ENCODE assay signal across 8 cellular contexts in genomic region chr6:60477747-60478146, GRCh38.
DNase-seq lines count a peak whose midpoint lies in the region; ATAC-seq and TF ChIP-seq lines count a peak whose summit lies in the region.
"Not testable (repeated sequence)": the region's sequence is repeated elsewhere in the genome, so short reads cannot be mapped to it uniquely, and the experiment has no call there.

No MANE protein-coding gene starts in this region.

- H3K27me3 Mint-ChIP-seq in WTC11 (ENCODE audit: low read depth); neural crest cell (ENCODE audit: low read depth): not testable (repeated sequence)

- H3K36me3 ChIP-seq in GM23248 (ENCODE audit: low read depth); OCI-LY1 (ENCODE audit: insufficient read depth, low read length); RWPE2 (ENCODE audit: low read depth): not testable (repeated sequence)

- H3K9me3 Mint-ChIP-seq in WTC11, neural crest cell: not testable (repeated sequence)

- not testable (repeated sequence) for H3K4me3 Mint-ChIP-seq in WTC11, neural crest cell

- not testable (repeated sequence) for H3K4me1 Mint-ChIP-seq in WTC11, neural crest cell

- not testable (repeated sequence) for H3K9me3 ChIP-seq in GM23248 (ENCODE audit: low read depth); OCI-LY1 (ENCODE audit: low read length); RWPE2 (ENCODE audit: severe bottlenecking)

- H3K9ac ChIP-seq in GM23248; OCI-LY1 (ENCODE audit: low read length): not testable (repeated sequence)

- H3K9me2 ChIP-seq in GM23248 (ENCODE audit: insufficient read depth); OCI-LY1 (ENCODE audit: low read depth, low read length): not testable (repeated sequence)

- H3K27me3 ChIP-seq in GM23248 (replicated peaks; ENCODE audit: insufficient read depth); OCI-LY1 (ENCODE audit: insufficient read depth, low read length); RWPE2 (ENCODE audit: insufficient read depth, poor library complexity, severe bottlenecking): not testable (repeated sequence)

- not testable (repeated sequence) for H3K4me1 ChIP-seq in GM23248 (ENCODE audit: insufficient read depth); OCI-LY1 (ENCODE audit: insufficient read depth, low read length, severe bottlenecking); RWPE2 (ENCODE audit: insufficient read depth, poor library complexity, severe bottlenecking)

- H3F3A ChIP-seq in GM23248 (ENCODE audit: insufficient read depth); OCI-LY1 (ENCODE audit: insufficient read depth, low read length): not testable (repeated sequence)

- ATAC-seq in RWPE2 (ENCODE audit: low read depth) = not testable (repeated sequence)
- ATAC-seq in WTC11 = peak; percentile 44; the same call in 1 of the 2 replicates

- POLR2A ChIA-PET in WTC11 (lab: Charles Lee) = not testable (repeated sequence)

- H3K4me3 ChIP-seq in GM23248; LNCaP clone FGC (ENCODE audit: low read depth, low read length); OCI-LY1 (ENCODE audit: low read depth, low read length, poor library complexity, severe bottlenecking); RWPE2 (ENCODE audit: severe bottlenecking); fibroblast of mammary gland (ENCODE audit: control insufficient read depth, low read depth, low read length): not testable (repeated sequence)

- H3K27ac ChIP-seq in 22Rv1; GM23248; OCI-LY1 (ENCODE audit: low read depth, low read length, poor library complexity, severe bottlenecking); RWPE2 (ENCODE audit: poor library complexity, severe bottlenecking): not testable (repeated sequence)

- not testable (repeated sequence) for H3K79me2 ChIP-seq in GM23248 (ENCODE audit: insufficient read depth); OCI-LY1 (ENCODE audit: insufficient read depth, low read length)

- CTCF ChIA-PET in WTC11 (lab: Charles Lee) = not testable (repeated sequence)

- in situ Hi-C loops in GM23248 (cut with MboI) = not testable (repeated sequence)

- DNase-seq in GM23248 (peak; percentile 0), fibroblast of mammary gland (ENCODE audit: low read depth) (peak; percentile 3)
- DNase-seq in LNCaP clone FGC (ENCODE audit: low read depth); RWPE2 (ENCODE audit: low spot score); WTC11 (ENCODE audit: low spot score); neural crest cell (ENCODE audit: low read depth, low spot score): not testable (repeated sequence)

- H3K4me2 ChIP-seq in GM23248 (ENCODE audit: unreplicated experiment); OCI-LY1 (ENCODE audit: low read length): not testable (repeated sequence)

- not testable (repeated sequence) for H4K20me1 ChIP-seq in GM23248 (ENCODE audit: insufficient read depth); OCI-LY1 (ENCODE audit: insufficient read depth, low read length)

- TF ChIP-seq CTCF in 22Rv1 (IDR thresholded peaks at IDR 0.05) (peak; percentile 27; the same call in 1 of the 2 replicates), LNCaP clone FGC (IDR thresholded peaks at IDR 0.05; ENCODE audit: control insufficient read depth, extremely low read depth, insufficient read depth) (0 out of 2 replicates have a peak, but pooled peaks have one; percentile 28), OCI-LY1 (IDR thresholded peaks at IDR 0.05; ENCODE audit: low read length) (peak; percentile 12; the same call in 1 of the 2 replicates), RWPE2 (IDR thresholded peaks at IDR 0.05; ENCODE audit: poor library complexity, severe bottlenecking) (peak; percentile 34), neural crest cell (conservative IDR thresholded peaks at IDR 0.05) (peak; percentile 58)
- not testable (repeated sequence) for TF ChIP-seq CTCF in WTC11 (IDR thresholded peaks at IDR 0.05); fibroblast of mammary gland (conservative IDR thresholded peaks at IDR 0.05; ENCODE audit: control insufficient read depth, insufficient read depth, low read depth, low read length)

- H2AFZ ChIP-seq in GM23248; OCI-LY1 (ENCODE audit: low read length): not testable (repeated sequence)

- not testable (repeated sequence) for H3K27ac Mint-ChIP-seq in WTC11; neural crest cell (ENCODE audit: unreplicated experiment)

- H3K36me3 Mint-ChIP-seq in WTC11; neural crest cell (ENCODE audit: low read depth): not testable (repeated sequence)
